1 cellular context compared by ENCODE assay signal in genomic region chr6:164442572-164442971, GRCh38.
A peak's percentile ranks its signal among the peaks of the same experiment; 100 is the strongest.
TF ChIP-seq lines count a peak whose summit lies in the region.

No MANE protein-coding gene starts in this region.

TF ChIP-seq in K562, 482 proteins besides CTCF, POLR2A, EP300 and RAD21 (continued from another document):
- TF ChIP-seq ZBTB34 (CRISPR knock-in tag; IDR thresholded peaks at IDR 0.05) (no peak), RFX5 (IDR thresholded peaks at IDR 0.05; ENCODE audit: low read depth, low read length) (no peak), TEAD1 (CRISPR knock-in tag; IDR thresholded peaks at IDR 0.05) (no peak), ZNF707 (CRISPR knock-in tag; conservative IDR thresholded peaks at IDR 0.05) (peak; percentile 91)
